ENCODE assay signal across 12 cellular contexts in genomic region chr17:65523853-65524664, GRCh38. TPM values are rescaled to one million over a fixed set of nuclear protein-coding genes. Genes with fewer than 3 reads are reported as not detected.
DNase-seq lines count a peak whose midpoint lies in the region; ATAC-seq lines count a peak whose summit lies in the region.
"Had no signal": no experiment of that assay in that cellular context is flagged by ENCODE, and none has a peak within 500 bp of the region (broad histone marks: within the 10 kb centered on the region; RNA-seq: fewer than 3 reads in every experiment).

No MANE protein-coding gene starts in this region.

- H3K23ac ChIP-seq in trophoblast cell (ENCODE audit: low read length): no peak overlapping the region

- no peak overlapping the region for H4K12ac ChIP-seq in trophoblast cell (ENCODE audit: low read depth, low read length)

- H3K36me3 Mint-ChIP-seq in activated CD4-positive, alpha-beta T cell treated with anti-CD3 and anti-CD28 coated beads for 36 hours (ENCODE audit: low read depth): peaks cover 3% of the 10 kb centered on the region
- peaks cover 5% of the 10 kb centered on the region for H3K36me3 Mint-ChIP-seq in T-helper 2 cell treated with Interferon-gamma antibody and Interleukin-4, amounts not matched to agents 5 μg/mL and 100 μg/mL, for 36 hours (ENCODE audit: low read depth)

- H3K4me3 ChIP-seq in trophoblast cell (ENCODE audit: low read depth, low read length): no peak overlapping the region
- H3K4me3 ChIP-seq in aorta (ENCODE audit: low read length in 2 of 2): no peak overlapping the region
- H3K4me3 ChIP-seq: esophagus squamous epithelium, lung had no signal

- no peak overlapping the region for H3K4me3 Mint-ChIP-seq in activated CD4-positive, alpha-beta T cell treated with anti-CD3 and anti-CD28 coated beads for 36 hours
- H3K4me3 Mint-ChIP-seq in T-helper 2 cell treated with Interferon-gamma antibody and Interleukin-4, amounts not matched to agents 5 μg/mL and 100 μg/mL, for 36 hours: peak overlapping the region; percentile 61

- no peak overlapping the region for H3K4me2 ChIP-seq in trophoblast cell (ENCODE audit: low read length)

- H3K27ac Mint-ChIP-seq in activated CD4-positive, alpha-beta T cell treated with anti-CD3 and anti-CD28 coated beads for 36 hours: peak overlapping the region; percentile 53
- peak overlapping the region; percentile 80 for H3K27ac Mint-ChIP-seq in T-helper 2 cell treated with Interferon-gamma antibody and Interleukin-4, amounts not matched to agents 5 μg/mL and 100 μg/mL, for 36 hours

- peaks cover 2 to 3% of the 10 kb centered on the region in 2 experiments for H3K36me3 ChIP-seq in trophoblast cell (ENCODE audit: control insufficient read depth in 1 of 2, insufficient read depth in 2 of 2, low read length in 2 of 2)
- H3K36me3 ChIP-seq in aorta (ENCODE audit: control insufficient read depth in 1 of 2, insufficient read depth in 2 of 2, low read length in 1 of 2): no peaks in the 10 kb centered on the region

- H2AK5ac ChIP-seq in trophoblast cell (ENCODE audit: low read length): no peak overlapping the region

- H3K27ac ChIP-seq in trophoblast cell (ENCODE audit: low read depth, low read length) (no peak overlapping the region), aorta (ENCODE audit: low read depth in 1 of 2, low read length in 2 of 2) (no peak overlapping the region)
- H3K27ac ChIP-seq: esophagus squamous epithelium had no signal

- no peaks in the 10 kb centered on the region for H3K9me3 Mint-ChIP-seq in activated CD4-positive, alpha-beta T cell treated with anti-CD3 and anti-CD28 coated beads for 36 hours (ENCODE audit: low read depth)
- no peaks in the 10 kb centered on the region for H3K9me3 Mint-ChIP-seq in T-helper 2 cell treated with Interferon-gamma antibody and Interleukin-4, amounts not matched to agents 5 μg/mL and 100 μg/mL, for 36 hours

- peak overlapping the region; percentile 12 for H3K14ac ChIP-seq in trophoblast cell (ENCODE audit: low read length)

- peak overlapping the region; percentile 30 for H2AFZ ChIP-seq in trophoblast cell (ENCODE audit: insufficient read depth, low read length, poor library complexity)

- H4K8ac ChIP-seq in trophoblast cell (ENCODE audit: low read depth, low read length): no peak overlapping the region

- POLR2A ChIA-PET in activated CD4-positive, alpha-beta T cell treated with anti-CD3 and anti-CD28 coated beads for 36 hours (lab: Charles Lee): interaction anchor here (0.7 kb wide), 1 partner anchor 9 kb away, joined by 3 read pairs; no protein-coding TSS in a partner anchor

- CTCF ChIA-PET in activated CD4-positive, alpha-beta T cell treated with anti-CD3 and anti-CD28 coated beads for 36 hours (lab: Charles Lee): interaction anchor here (1.3 kb wide), 2 partner anchors 9 to 15 kb away, joined by 3 to 6 read pairs; no protein-coding TSS in a partner anchor

- H3K79me2 ChIP-seq in trophoblast cell (ENCODE audit: control insufficient read depth, insufficient read depth, low read length, poor library complexity): no peaks in the 10 kb centered on the region

- H3K27me3 Mint-ChIP-seq in activated CD4-positive, alpha-beta T cell treated with anti-CD3 and anti-CD28 coated beads for 36 hours: no peaks in the 10 kb centered on the region
- H3K27me3 Mint-ChIP-seq in T-helper 2 cell treated with Interferon-gamma antibody and Interleukin-4, amounts not matched to agents 5 μg/mL and 100 μg/mL, for 36 hours (ENCODE audit: low read depth): peaks cover 45% of the 10 kb centered on the region

- peak overlapping the region; percentile 13 for H4K91ac ChIP-seq in trophoblast cell (ENCODE audit: low read depth, low read length)

- ATAC-seq in activated CD4-positive, alpha-beta T cell treated with anti-CD3 and anti-CD28 coated beads for 36 hours: no peak
- ATAC-seq in Right ventricle myocardium inferior (no peak), aorta (ENCODE audit: low FRiP score) (no peak)
- ATAC-seq: SK-N-SH treated with all-trans-retinoic acid at 6 μM for 48 hours had no signal

- H3K4ac ChIP-seq in trophoblast cell (ENCODE audit: low read depth, low read length): no peak overlapping the region

- H2BK5ac ChIP-seq in trophoblast cell (ENCODE audit: low read depth, low read length, poor library complexity): no peak overlapping the region

- H3K27me3 ChIP-seq in trophoblast cell (ENCODE audit: insufficient read depth, low read length) (no peaks in the 10 kb centered on the region), aorta (ENCODE audit: control insufficient read depth in 1 of 2, insufficient read depth in 2 of 2, low read length in 1 of 2) (no peaks in the 10 kb centered on the region)
- H3K27me3 ChIP-seq: esophagus squamous epithelium had no signal

- WGBS in trophoblast cell (ENCODE audit: extremely low coverage, insufficient coverage, insufficient read length): no CpG with 5 or more reads among the region's 16 CpGs
- 60 to 61% methylated on average over 16 of the region's 16 CpGs for WGBS in aorta, 2 donors

- H3K9ac ChIP-seq in trophoblast cell (ENCODE audit: low read length): no peak overlapping the region

- intact Hi-C loops in activated CD4-positive, alpha-beta T cell treated with anti-CD3 and anti-CD28 coated beads for 36 hours (cut with DNase I, micrococcal nuclease): loop anchor here (1.0 to 2.0 kb wide), 4 partner anchors 29 to 276 kb away; no protein-coding TSS in a partner anchor
- intact Hi-C loops in Right ventricle myocardium inferior (cut with DNase I) (no loop called here), aorta (cut with DNase I) (no loop called here)

- peak overlapping the region; percentile 67 for H2BK12ac ChIP-seq in trophoblast cell (ENCODE audit: low read length)

- H3K9me3 ChIP-seq in trophoblast cell (ENCODE audit: insufficient read depth, low read depth, low read length): peaks cover 2% of the 10 kb centered on the region
- no peaks in the 10 kb centered on the region for H3K9me3 ChIP-seq in aorta (ENCODE audit: control insufficient read depth, low read length)
- H3K9me3 ChIP-seq: esophagus squamous epithelium had no signal

- H3K18ac ChIP-seq in trophoblast cell (ENCODE audit: low read length): no peak overlapping the region

- H3K4me1 ChIP-seq in trophoblast cell (ENCODE audit: control insufficient read depth in 1 of 2, insufficient read depth in 2 of 2, low read length in 2 of 2) (peaks cover 9 to 14% of the 10 kb centered on the region in 2 experiments), aorta (ENCODE audit: control insufficient read depth in 1 of 2, insufficient read depth in 2 of 2, low read length in 2 of 2) (no peaks in the 10 kb centered on the region)
- H3K4me1 ChIP-seq: esophagus squamous epithelium had no signal

- H3K4me1 Mint-ChIP-seq in activated CD4-positive, alpha-beta T cell treated with anti-CD3 and anti-CD28 coated beads for 36 hours: peaks cover 26% of the 10 kb centered on the region
- H3K4me1 Mint-ChIP-seq in T-helper 2 cell treated with Interferon-gamma antibody and Interleukin-4, amounts not matched to agents 5 μg/mL and 100 μg/mL, for 36 hours (ENCODE audit: low read depth): peaks cover 37% of the 10 kb centered on the region

- peaks cover 11% of the 10 kb centered on the region for H3K79me1 ChIP-seq in trophoblast cell (ENCODE audit: low read length)

- DNase-seq in activated CD4-positive, alpha-beta T cell treated with anti-CD3 and anti-CD28 coated beads for 36 hours: no peak
- no peak for DNase-seq in activated CD4-positive, alpha-beta T cell treated with anti-CD3 and anti-CD28 coated beads, Interleukin-2, amount 50 U/mL, for 4 hours
- no peak for DNase-seq in T-helper 2 cell treated with Interferon-gamma antibody and Interleukin-4, amounts not matched to agents 5 μg/mL and 100 μg/mL, for 36 hours (ENCODE audit: low spot score)
- DNase-seq in fibroblast of peridontal ligament (ENCODE audit: extremely low read depth): peak; percentile 17
- DNase-seq in trophoblast cell: no peak
- DNase-seq in Right ventricle myocardium inferior (ENCODE audit: missing footprints): no peak
- no peak for DNase-seq in AG08396 (ENCODE audit: low spot score)
- no peak for DNase-seq in aorta
- DNase-seq: Calu3, esophagus squamous epithelium had no signal

- H2BK120ac ChIP-seq in trophoblast cell (ENCODE audit: insufficient read depth, low read length, poor library complexity): peak overlapping the region; percentile 20

RNA-seq across cellular contexts. Expression of gene AXIN2, which starts 37.4 kb away (rescaled TPM):
- 1 to 10 TPM; 2.6 to 3.0 TPM for total RNA-seq in activated CD4-positive, alpha-beta T cell treated with anti-CD3 and anti-CD28 coated beads for 36 hours
- 35.5 and 36.3 TPM in 2 replicates for polyA plus RNA-seq in trophoblast cell (2013)
- total RNA-seq in Right ventricle myocardium inferior (22.2 TPM), aorta (10 to 100 TPM; 12.8 to 13.8 TPM)
- polyA plus RNA-seq in aorta: 10 to 100 TPM in 1 of 2 donors, 1 to 10 TPM in 1; 6.3 to 10.1 TPM

Comparison
In these comparisons a context has a peak if more than half of its experiments do, and no peak if none do; other contexts are left out.
1. intact Hi-C loops: an anchor here in activated CD4-positive, alpha-beta T cell treated with anti-CD3 and anti-CD28 coated beads for 36 hours (1.0 to 2.0 kb wide); none called in Right ventricle myocardium inferior and aorta.